ENCODE assay signal across 1 cellular context in the genomic region with DNA sequence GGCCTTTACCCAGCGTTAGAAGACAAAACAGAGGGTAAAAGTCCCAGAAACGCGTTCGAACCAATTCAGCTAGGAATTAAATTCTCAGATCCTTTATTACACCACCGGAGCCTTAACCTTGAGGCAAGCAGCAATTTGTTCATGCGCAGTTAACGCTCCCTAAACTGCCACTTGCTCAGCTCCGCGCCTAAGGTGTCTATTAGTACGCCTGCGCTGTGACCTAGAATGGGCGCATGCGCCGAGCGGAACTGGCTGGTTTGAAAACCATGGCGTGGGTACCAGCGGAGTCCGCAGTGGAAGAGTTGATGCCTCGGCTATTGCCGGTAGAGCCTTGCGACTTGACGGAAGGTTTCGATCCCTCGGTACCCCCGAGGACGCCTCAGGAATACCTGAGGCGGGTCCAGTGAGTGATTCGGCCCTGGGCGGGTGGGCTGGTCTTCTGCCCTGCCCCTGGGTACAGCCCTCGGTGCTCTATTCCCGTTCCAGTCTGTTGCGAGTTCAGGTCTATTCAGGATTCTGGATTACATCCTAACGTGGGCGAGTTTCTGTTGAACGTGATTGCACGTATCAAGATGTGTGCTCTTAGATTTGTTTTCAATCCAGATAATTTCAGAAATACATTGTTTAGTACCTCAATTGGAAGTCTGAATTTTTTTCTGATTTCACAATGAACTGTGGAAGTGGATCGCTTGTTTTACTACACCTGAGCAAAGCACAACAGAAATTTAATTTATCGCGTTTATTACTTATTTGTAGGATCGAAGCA.
TF ChIP-seq lines count a peak whose summit lies in the region.

A gene with protein sequence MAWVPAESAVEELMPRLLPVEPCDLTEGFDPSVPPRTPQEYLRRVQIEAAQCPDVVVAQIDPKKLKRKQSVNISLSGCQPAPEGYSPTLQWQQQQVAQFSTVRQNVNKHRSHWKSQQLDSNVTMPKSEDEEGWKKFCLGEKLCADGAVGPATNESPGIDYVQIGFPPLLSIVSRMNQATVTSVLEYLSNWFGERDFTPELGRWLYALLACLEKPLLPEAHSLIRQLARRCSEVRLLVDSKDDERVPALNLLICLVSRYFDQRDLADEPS (plus strand): TSS at position 251 of the 766 bp plus-strand sequence. CDS start 16 bp downstream, at position 267.

TF ChIP-seq in HCT116, 20 proteins besides CTCF, POLR2A, EP300 and RAD21 (continued from another document):
- TF ChIP-seq, protein P1, sequence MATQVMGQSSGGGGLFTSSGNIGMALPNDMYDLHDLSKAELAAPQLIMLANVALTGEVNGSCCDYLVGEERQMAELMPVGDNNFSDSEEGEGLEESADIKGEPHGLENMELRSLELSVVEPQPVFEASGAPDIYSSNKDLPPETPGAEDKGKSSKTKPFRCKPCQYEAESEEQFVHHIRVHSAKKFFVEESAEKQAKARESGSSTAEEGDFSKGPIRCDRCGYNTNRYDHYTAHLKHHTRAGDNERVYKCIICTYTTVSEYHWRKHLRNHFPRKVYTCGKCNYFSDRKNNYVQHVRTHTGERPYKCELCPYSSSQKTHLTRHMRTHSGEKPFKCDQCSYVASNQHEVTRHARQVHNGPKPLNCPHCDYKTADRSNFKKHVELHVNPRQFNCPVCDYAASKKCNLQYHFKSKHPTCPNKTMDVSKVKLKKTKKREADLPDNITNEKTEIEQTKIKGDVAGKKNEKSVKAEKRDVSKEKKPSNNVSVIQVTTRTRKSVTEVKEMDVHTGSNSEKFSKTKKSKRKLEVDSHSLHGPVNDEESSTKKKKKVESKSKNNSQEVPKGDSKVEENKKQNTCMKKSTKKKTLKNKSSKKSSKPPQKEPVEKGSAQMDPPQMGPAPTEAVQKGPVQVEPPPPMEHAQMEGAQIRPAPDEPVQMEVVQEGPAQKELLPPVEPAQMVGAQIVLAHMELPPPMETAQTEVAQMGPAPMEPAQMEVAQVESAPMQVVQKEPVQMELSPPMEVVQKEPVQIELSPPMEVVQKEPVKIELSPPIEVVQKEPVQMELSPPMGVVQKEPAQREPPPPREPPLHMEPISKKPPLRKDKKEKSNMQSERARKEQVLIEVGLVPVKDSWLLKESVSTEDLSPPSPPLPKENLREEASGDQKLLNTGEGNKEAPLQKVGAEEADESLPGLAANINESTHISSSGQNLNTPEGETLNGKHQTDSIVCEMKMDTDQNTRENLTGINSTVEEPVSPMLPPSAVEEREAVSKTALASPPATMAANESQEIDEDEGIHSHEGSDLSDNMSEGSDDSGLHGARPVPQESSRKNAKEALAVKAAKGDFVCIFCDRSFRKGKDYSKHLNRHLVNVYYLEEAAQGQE (IDR thresholded peaks at IDR 0.05; ENCODE audit: low read depth) = no peak
- TF ChIP-seq SRF (IDR thresholded peaks at IDR 0.05; ENCODE audit: low read depth) = no peak
- TF ChIP-seq POLR2AphosphoS5 (IDR thresholded peaks at IDR 0.05; ENCODE audit: low read depth, low read length) = peak; percentile 92
- no peak for TF ChIP-seq ELF1 (IDR thresholded peaks at IDR 0.05; ENCODE audit: borderline replicate concordance, low read depth)
- no peak for TF ChIP-seq EZH2phosphoT487 (IDR thresholded peaks at IDR 0.05; ENCODE audit: borderline replicate concordance)
- no peak for TF ChIP-seq EGR1 (IDR thresholded peaks at IDR 0.05; ENCODE audit: low read depth)
- no peak for TF ChIP-seq EZH2 (IDR thresholded peaks at IDR 0.05)
- TF ChIP-seq TCF7L2 (IDR thresholded peaks at IDR 0.05; ENCODE audit: borderline replicate concordance, extremely low read depth, insufficient read depth, insufficient read length) = no peak
- TF ChIP-seq CBX3 (IDR thresholded peaks at IDR 0.05; ENCODE audit: low read depth) = no peak
- TF ChIP-seq CEBPB (IDR thresholded peaks at IDR 0.05; ENCODE audit: low read depth) = no peak
- TF ChIP-seq YY1 (IDR thresholded peaks at IDR 0.05; ENCODE audit: extremely low read depth, insufficient replicate concordance, low read depth, low read length) = peak; percentile 71
- no peak for TF ChIP-seq SP1 (IDR thresholded peaks at IDR 0.05; ENCODE audit: low read depth)
TF ChIP-seq in HCT116: peak in this region for 4.
